ENCODE assay signal across 13 cellular contexts in the genomic region with DNA sequence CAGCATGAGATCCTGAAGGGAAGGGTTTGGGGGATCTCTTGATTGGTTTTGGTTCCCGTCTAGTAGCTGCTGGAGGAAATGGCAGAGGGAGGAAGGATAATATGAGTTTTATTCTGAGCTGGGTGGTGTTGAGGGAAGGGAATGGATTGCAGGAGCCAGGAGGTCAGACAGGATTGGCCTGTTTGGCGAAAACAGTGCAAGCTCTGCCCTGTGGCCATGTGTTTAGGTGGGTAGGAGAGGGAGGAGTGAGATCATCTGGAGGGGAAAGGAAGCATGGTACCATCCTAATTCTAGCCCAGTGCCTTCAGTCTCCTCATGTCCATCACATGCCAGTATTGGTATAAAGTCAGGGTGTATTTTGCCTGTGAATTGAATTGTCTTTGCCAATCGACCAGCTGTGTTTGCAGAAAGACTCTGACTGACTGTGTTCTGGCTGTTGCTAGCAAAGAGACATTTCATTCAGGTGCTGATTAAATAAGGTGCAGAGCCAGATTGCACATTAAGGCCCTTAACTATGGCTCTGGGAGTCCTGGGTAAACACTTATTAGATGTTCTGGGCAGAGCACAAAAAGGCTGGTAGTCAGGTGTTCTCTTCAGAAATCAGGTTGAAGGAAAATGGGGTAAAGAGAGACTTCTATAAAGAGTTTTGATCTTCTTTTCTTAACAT. TPM values are rescaled to one million over a fixed set of nuclear protein-coding genes. Genes with fewer than 3 reads are reported as not detected.
DNase-seq lines count a peak whose midpoint lies in the region; ATAC-seq and TF ChIP-seq lines count a peak whose summit lies in the region.
"Had no signal": no experiment of that assay in that cellular context is flagged by ENCODE, and none has a peak within 500 bp of the region (broad histone marks: within the 10 kb centered on the region; RNA-seq: fewer than 3 reads in every experiment).

No MANE protein-coding gene starts in this region.

- H3K4me3 Mint-ChIP-seq in natural killer cell treated with Interleukin-12 subunit alpha and Interleukin-12 subunit beta and Interleukin-15 and Interleukin-18, amount 100 ng/mL, for 72 hours: no peak overlapping the region
- H3K4me3 Mint-ChIP-seq: activated T-helper 1 cell treated with anti-CD3 and anti-CD28 coated beads, Interleukin-12 subunit alpha, Interleukin-12 subunit beta, Interleukin-2, Interleukin-4 antibody, amounts not matched to agents 30 ng/mL and 10 ng/mL and 1 ng/mL, durations not matched to agents 14 hours and 24 hours and 36 hours; T-helper 1 cell treated with Interleukin-12 subunit alpha and Interleukin-12 subunit beta and Interleukin-4 antibody, amounts not matched to agents 30 μg/mL and 1 μg/mL, for 36 hours had no signal

- peak; percentile 91 for DNase-seq in NCI-H1105 treated with DMSO at 0.1 percent for 48 hours (lab: John Stamatoyannopoulos, UW)
- peak; percentile 90 for DNase-seq in NCI-H345 treated with DMSO at 0.1 percent for 48 hours (lab: John Stamatoyannopoulos, UW; ENCODE audit: unreplicated experiment)
- DNase-seq in islet precursor cell: peak; percentile 61
- DNase-seq in natural killer cell treated with Interleukin-12 subunit alpha and Interleukin-12 subunit beta and Interleukin-15 and Interleukin-18, amount 100 ng/mL, for 72 hours (ENCODE audit: low spot score): no peak
- DNase-seq in OCI-M2 (lab: John Stamatoyannopoulos, UW; ENCODE audit: unreplicated experiment): no peak
- DNase-seq: Caco-2, H7 had no signal

- no peaks in the 10 kb centered on the region for H3K9me3 Mint-ChIP-seq in natural killer cell treated with Interleukin-12 subunit alpha and Interleukin-12 subunit beta and Interleukin-15 and Interleukin-18, amount 100 ng/mL, for 72 hours
- H3K9me3 Mint-ChIP-seq: activated T-helper 1 cell treated with anti-CD3 and anti-CD28 coated beads, Interleukin-12 subunit alpha, Interleukin-12 subunit beta, Interleukin-2, Interleukin-4 antibody, amounts not matched to agents 30 ng/mL and 10 ng/mL and 1 ng/mL, durations not matched to agents 14 hours and 24 hours and 36 hours; T-helper 1 cell treated with Interleukin-12 subunit alpha and Interleukin-12 subunit beta and Interleukin-4 antibody, amounts not matched to agents 30 μg/mL and 1 μg/mL, for 36 hours had no signal

- H3K36me3 Mint-ChIP-seq in natural killer cell treated with Interleukin-12 subunit alpha and Interleukin-12 subunit beta and Interleukin-15 and Interleukin-18, amount 100 ng/mL, for 72 hours: no peaks in the 10 kb centered on the region

- peak overlapping the region; percentile 62 for H3K27ac ChIP-seq in 22Rv1
- H3K27ac ChIP-seq: KMS-11 had no signal

- no peak overlapping the region for H3K27ac Mint-ChIP-seq in natural killer cell treated with Interleukin-12 subunit alpha and Interleukin-12 subunit beta and Interleukin-15 and Interleukin-18, amount 100 ng/mL, for 72 hours
- H3K27ac Mint-ChIP-seq: activated T-helper 1 cell treated with anti-CD3 and anti-CD28 coated beads, Interleukin-12 subunit alpha, Interleukin-12 subunit beta, Interleukin-2, Interleukin-4 antibody, amounts not matched to agents 30 ng/mL and 10 ng/mL and 1 ng/mL, durations not matched to agents 14 hours and 24 hours and 36 hours; T-helper 1 cell treated with Interleukin-12 subunit alpha and Interleukin-12 subunit beta and Interleukin-4 antibody, amounts not matched to agents 30 μg/mL and 1 μg/mL, for 36 hours had no signal

- no peaks in the 10 kb centered on the region for H3K27me3 Mint-ChIP-seq in natural killer cell treated with Interleukin-12 subunit alpha and Interleukin-12 subunit beta and Interleukin-15 and Interleukin-18, amount 100 ng/mL, for 72 hours

- no peak for TF ChIP-seq CTCF in 22Rv1 (IDR thresholded peaks at IDR 0.05)

- H3K4me1 Mint-ChIP-seq in natural killer cell treated with Interleukin-12 subunit alpha and Interleukin-12 subunit beta and Interleukin-15 and Interleukin-18, amount 100 ng/mL, for 72 hours (ENCODE audit: low read depth in 2 of 2): peaks cover 13 to 21% of the 10 kb centered on the region in 2 donors

- ATAC-seq in GM21447 (IDR thresholded peaks at IDR 0.05; ENCODE audit: unreplicated experiment) (no peak), GM18502 (IDR thresholded peaks at IDR 0.05; ENCODE audit: poor library complexity, unreplicated experiment) (no peak)
- no peak for ATAC-seq in natural killer cell treated with Interleukin-12 subunit alpha and Interleukin-12 subunit beta and Interleukin-15 and Interleukin-18, amount 100 ng/mL, for 72 hours

RNA-seq across cellular contexts. Expression of a gene that starts 10.0 kb away (rescaled TPM):
- total RNA-seq in natural killer cell treated with Interleukin-12 subunit alpha and Interleukin-12 subunit beta and Interleukin-15 and Interleukin-18, amount 100 ng/mL, for 72 hours: 10 to 100 TPM; 29.6 to 41.0 TPM

Comparison
In these comparisons a context has a peak if more than half of its experiments do, and no peak if none do; other contexts are left out.
1. DNase-seq: peak in NCI-H1105 treated with DMSO at 0.1 percent for 48 hours (single experiment), NCI-H345 treated with DMSO at 0.1 percent for 48 hours (single experiment) and islet precursor cell (single experiment); none in natural killer cell treated with Interleukin-12 subunit alpha and Interleukin-12 subunit beta and Interleukin-15 and Interleukin-18, amount 100 ng/mL, for 72 hours (single experiment) and OCI-M2 (single experiment).